In the genomic region with DNA sequence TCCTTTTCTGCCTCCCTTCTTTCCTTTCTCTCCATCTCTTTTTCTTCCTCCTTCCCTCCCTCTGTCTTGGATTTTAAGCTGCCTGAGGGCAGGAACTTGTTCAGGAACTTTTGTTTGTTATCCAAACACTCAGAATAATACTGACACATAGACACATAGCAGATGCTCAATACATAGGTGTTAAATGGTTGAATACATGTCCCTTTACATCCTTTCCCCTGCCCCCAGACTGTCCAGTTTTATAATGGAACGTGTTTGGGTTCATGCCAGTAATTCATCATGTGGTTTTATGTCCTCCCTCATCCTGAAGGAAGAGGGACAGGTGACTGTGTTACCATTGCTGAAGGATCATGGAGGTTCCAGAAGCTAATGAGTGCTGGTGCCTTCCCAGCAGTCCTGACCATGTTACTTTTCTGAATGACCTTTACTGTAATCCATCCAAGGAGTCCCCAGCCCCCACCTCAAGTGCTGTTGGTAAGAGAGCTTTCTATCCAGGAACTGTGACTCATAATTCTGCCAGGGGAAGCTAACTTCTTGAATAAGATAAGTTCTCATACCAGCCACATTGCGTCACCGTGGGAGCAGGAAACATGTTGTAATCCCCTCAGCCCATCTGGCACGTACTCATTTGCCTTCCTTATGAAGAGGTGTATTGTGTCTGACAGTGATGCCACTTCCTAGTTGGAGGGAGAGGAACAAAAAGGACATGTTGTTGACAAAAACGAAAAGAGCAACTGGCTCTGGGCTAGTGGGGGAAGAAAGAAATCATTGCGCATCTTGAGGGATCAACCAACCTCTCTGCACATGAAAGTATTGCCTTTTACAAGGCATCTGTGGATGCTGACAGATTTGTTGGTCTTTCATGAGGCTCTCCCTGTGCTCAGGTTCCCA, we compare ENCODE assay signal across 1 cellular context.
TF ChIP-seq lines count a peak whose summit lies in the region.

No MANE protein-coding gene starts in this region.

TF ChIP-seq in HepG2, 621 proteins besides CTCF, POLR2A, EP300 and RAD21 (continued from another document and continues in another):
- TF ChIP-seq HNRNPH1 (optimal IDR thresholded peaks at IDR 0.05; ENCODE audit: low read depth, low read length) = no peak
- TF ChIP-seq, protein P1, sequence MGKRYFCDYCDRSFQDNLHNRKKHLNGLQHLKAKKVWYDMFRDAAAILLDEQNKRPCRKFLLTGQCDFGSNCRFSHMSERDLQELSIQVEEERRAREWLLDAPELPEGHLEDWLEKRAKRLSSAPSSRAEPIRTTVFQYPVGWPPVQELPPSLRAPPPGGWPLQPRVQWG (CRISPR knock-in tag; IDR thresholded peaks at IDR 0.05; ENCODE audit: borderline replicate concordance, low read depth) = no peak
- TF ChIP-seq RAD51 (IDR thresholded peaks at IDR 0.05; ENCODE audit: borderline replicate concordance) = no peak
- no peak for TF ChIP-seq MYNN (CRISPR knock-in tag; IDR thresholded peaks at IDR 0.05; ENCODE audit: low read depth)
- no peak for TF ChIP-seq ZBTB42 (CRISPR knock-in tag; IDR thresholded peaks at IDR 0.05)
- TF ChIP-seq NFATC3 (CRISPR knock-in tag; IDR thresholded peaks at IDR 0.05) = no peak
- TF ChIP-seq, protein P2, sequence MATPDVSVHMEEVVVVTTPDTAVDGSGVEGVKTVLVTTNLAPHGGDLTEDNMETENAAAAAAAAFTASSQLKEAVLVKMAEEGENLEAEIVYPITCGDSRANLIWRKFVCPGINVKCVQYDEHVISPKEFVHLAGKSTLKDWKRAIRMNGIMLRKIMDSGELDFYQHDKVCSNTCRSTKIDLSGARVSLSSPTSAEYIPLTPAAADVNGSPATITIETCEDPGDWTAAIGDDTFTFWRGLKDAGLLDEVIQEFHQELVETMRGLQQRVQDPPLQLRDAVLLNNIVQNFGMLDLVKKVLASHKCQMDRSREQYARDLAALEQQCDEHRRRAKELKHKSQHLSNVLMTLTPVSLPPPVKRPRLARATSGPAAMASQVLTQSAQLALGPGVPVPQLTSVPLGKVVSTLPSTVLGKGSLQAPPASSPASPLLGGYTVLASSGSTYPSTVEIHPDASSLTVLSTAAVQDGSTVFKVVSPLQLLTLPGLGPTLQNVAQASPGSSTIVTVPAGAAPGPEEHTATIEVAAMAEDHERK (CRISPR knock-in tag; IDR thresholded peaks at IDR 0.05; ENCODE audit: low read depth) = no peak
- TF ChIP-seq, protein P3, sequence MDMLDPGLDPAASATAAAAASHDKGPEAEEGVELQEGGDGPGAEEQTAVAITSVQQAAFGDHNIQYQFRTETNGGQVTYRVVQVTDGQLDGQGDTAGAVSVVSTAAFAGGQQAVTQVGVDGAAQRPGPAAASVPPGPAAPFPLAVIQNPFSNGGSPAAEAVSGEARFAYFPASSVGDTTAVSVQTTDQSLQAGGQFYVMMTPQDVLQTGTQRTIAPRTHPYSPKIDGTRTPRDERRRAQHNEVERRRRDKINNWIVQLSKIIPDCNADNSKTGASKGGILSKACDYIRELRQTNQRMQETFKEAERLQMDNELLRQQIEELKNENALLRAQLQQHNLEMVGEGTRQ (IDR thresholded peaks at IDR 0.05; ENCODE audit: low read depth, low read length) = no peak
- TF ChIP-seq, protein P3 (CRISPR knock-in tag; IDR thresholded peaks at IDR 0.05; ENCODE audit: borderline replicate concordance) = no peak
- TF ChIP-seq PHB2 (IDR thresholded peaks at IDR 0.05; ENCODE audit: partially characterized antibody) = no peak
- TF ChIP-seq, protein P4, sequence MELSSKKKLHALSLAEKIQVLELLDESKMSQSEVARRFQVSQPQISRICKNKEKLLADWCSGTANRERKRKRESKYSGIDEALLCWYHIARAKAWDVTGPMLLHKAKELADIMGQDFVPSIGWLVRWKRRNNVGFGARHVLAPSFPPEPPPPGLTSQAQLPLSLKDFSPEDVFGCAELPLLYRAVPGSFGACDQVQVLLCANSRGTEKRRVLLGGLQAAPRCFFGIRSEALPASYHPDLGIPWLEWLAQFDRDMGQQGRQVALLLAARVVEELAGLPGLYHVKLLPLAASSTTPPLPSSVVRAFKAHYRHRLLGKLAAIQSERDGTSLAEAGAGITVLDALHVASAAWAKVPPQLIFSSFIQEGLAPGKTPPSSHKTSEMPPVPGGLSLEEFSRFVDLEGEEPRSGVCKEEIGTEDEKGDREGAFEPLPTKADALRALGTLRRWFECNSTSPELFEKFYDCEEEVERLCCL (CRISPR knock-in tag; IDR thresholded peaks at IDR 0.05; ENCODE audit: borderline replicate concordance) = no peak
- no peak for TF ChIP-seq ZNF7 (CRISPR knock-in tag; IDR thresholded peaks at IDR 0.05)
- TF ChIP-seq KAT7 (CRISPR knock-in tag; IDR thresholded peaks at IDR 0.05; ENCODE audit: borderline replicate concordance) = 0 out of 2 replicates have a peak, but pooled peaks have one; percentile 54
- TF ChIP-seq, protein P5, sequence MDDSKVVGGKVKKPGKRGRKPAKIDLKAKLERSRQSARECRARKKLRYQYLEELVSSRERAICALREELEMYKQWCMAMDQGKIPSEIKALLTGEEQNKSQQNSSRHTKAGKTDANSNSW (CRISPR knock-in tag; IDR thresholded peaks at IDR 0.05; ENCODE audit: borderline replicate concordance) = no peak
- peak; percentile 97 for TF ChIP-seq HDAC2 (CRISPR knock-in tag; IDR thresholded peaks at IDR 0.05)
- TF ChIP-seq CENPX (CRISPR knock-in tag; IDR thresholded peaks at IDR 0.05) = no peak
- TF ChIP-seq, protein P6, sequence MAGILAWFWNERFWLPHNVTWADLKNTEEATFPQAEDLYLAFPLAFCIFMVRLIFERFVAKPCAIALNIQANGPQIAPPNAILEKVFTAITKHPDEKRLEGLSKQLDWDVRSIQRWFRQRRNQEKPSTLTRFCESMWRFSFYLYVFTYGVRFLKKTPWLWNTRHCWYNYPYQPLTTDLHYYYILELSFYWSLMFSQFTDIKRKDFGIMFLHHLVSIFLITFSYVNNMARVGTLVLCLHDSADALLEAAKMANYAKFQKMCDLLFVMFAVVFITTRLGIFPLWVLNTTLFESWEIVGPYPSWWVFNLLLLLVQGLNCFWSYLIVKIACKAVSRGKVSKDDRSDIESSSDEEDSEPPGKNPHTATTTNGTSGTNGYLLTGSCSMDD (CRISPR knock-in tag; IDR thresholded peaks at IDR 0.05) = no peak
- no peak; the same call in 1 of the 2 replicates for TF ChIP-seq MEIS2 (CRISPR knock-in tag; IDR thresholded peaks at IDR 0.05)
- TF ChIP-seq ZNF558 (CRISPR knock-in tag; IDR thresholded peaks at IDR 0.05; ENCODE audit: borderline replicate concordance) = no peak
- TF ChIP-seq SYNCRIP (IDR thresholded peaks at IDR 0.05; ENCODE audit: insufficient read depth, low read depth, low read length) = no peak
- TF ChIP-seq, protein P7, sequence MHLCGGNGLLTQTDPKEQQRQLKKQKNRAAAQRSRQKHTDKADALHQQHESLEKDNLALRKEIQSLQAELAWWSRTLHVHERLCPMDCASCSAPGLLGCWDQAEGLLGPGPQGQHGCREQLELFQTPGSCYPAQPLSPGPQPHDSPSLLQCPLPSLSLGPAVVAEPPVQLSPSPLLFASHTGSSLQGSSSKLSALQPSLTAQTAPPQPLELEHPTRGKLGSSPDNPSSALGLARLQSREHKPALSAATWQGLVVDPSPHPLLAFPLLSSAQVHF (CRISPR knock-in tag; IDR thresholded peaks at IDR 0.05) = peak; percentile 13; the same call in 1 of the 2 replicates
- TF ChIP-seq PITX1 (CRISPR knock-in tag; IDR thresholded peaks at IDR 0.05) = peak; percentile 80
- TF ChIP-seq RFX5 (IDR thresholded peaks at IDR 0.05; ENCODE audit: low read depth, low read length) = no peak
- no peak for TF ChIP-seq MAZ (IDR thresholded peaks at IDR 0.05; ENCODE audit: borderline replicate concordance, low read depth, low read length)
- TF ChIP-seq MAZ (CRISPR knock-in tag; IDR thresholded peaks at IDR 0.05; ENCODE audit: low read depth) = no peak
- TF ChIP-seq SATB2 (CRISPR knock-in tag; IDR thresholded peaks at IDR 0.05) = no peak
- no peak for TF ChIP-seq NR1H2 (CRISPR knock-in tag; IDR thresholded peaks at IDR 0.05; ENCODE audit: borderline replicate concordance, low read depth)
- no peak for TF ChIP-seq ZNF326 (CRISPR knock-in tag; IDR thresholded peaks at IDR 0.05; ENCODE audit: borderline replicate concordance)
- no peak for TF ChIP-seq ZNF224 (CRISPR knock-in tag; IDR thresholded peaks at IDR 0.05)
- no peak for TF ChIP-seq ZSCAN31 (CRISPR knock-in tag; IDR thresholded peaks at IDR 0.05; ENCODE audit: low read depth)
- TF ChIP-seq, protein P8, sequence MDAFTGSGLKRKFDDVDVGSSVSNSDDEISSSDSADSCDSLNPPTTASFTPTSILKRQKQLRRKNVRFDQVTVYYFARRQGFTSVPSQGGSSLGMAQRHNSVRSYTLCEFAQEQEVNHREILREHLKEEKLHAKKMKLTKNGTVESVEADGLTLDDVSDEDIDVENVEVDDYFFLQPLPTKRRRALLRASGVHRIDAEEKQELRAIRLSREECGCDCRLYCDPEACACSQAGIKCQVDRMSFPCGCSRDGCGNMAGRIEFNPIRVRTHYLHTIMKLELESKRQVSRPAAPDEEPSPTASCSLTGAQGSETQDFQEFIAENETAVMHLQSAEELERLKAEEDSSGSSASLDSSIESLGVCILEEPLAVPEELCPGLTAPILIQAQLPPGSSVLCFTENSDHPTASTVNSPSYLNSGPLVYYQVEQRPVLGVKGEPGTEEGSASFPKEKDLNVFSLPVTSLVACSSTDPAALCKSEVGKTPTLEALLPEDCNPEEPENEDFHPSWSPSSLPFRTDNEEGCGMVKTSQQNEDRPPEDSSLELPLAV (CRISPR knock-in tag; conservative IDR thresholded peaks at IDR 0.05; ENCODE audit: low read depth) = no peak
- no peak for TF ChIP-seq ONECUT2 (CRISPR knock-in tag; IDR thresholded peaks at IDR 0.05)
- TF ChIP-seq ZFAT (CRISPR knock-in tag; conservative IDR thresholded peaks at IDR 0.05) = no peak
- no peak for TF ChIP-seq GABPA (IDR thresholded peaks at IDR 0.05; ENCODE audit: low read depth, low read length)
- peak; percentile 67 for TF ChIP-seq GABPA (CRISPR knock-in tag; IDR thresholded peaks at IDR 0.05; ENCODE audit: low read depth)
- TF ChIP-seq POGZ (CRISPR knock-in tag; IDR thresholded peaks at IDR 0.05) = peak; percentile 99
- no peak for TF ChIP-seq ARID2 (CRISPR knock-in tag; IDR thresholded peaks at IDR 0.05; ENCODE audit: borderline replicate concordance)
- no peak; a peak in 1 of 4 replicates for TF ChIP-seq NR2F1 (CRISPR knock-in tag; IDR thresholded peaks at IDR 0.05)
- TF ChIP-seq BRCA1 (CRISPR knock-in tag; IDR thresholded peaks at IDR 0.05) = no peak
- TF ChIP-seq ZNF431 (CRISPR knock-in tag; IDR thresholded peaks at IDR 0.05; ENCODE audit: borderline replicate concordance, low read depth) = no peak; the same call in 1 of the 2 replicates
- TF ChIP-seq, protein P9, sequence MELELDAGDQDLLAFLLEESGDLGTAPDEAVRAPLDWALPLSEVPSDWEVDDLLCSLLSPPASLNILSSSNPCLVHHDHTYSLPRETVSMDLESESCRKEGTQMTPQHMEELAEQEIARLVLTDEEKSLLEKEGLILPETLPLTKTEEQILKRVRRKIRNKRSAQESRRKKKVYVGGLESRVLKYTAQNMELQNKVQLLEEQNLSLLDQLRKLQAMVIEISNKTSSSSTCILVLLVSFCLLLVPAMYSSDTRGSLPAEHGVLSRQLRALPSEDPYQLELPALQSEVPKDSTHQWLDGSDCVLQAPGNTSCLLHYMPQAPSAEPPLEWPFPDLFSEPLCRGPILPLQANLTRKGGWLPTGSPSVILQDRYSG (CRISPR knock-in tag; IDR thresholded peaks at IDR 0.05) = no peak
- TF ChIP-seq ZBTB3 (CRISPR knock-in tag; IDR thresholded peaks at IDR 0.05; ENCODE audit: borderline replicate concordance, low read depth) = peak; percentile 53; the same call in 1 of the 2 replicates
- no peak for TF ChIP-seq ZNF564 (CRISPR knock-in tag; IDR thresholded peaks at IDR 0.05)
- peak; percentile 40 for TF ChIP-seq ASH2L (IDR thresholded peaks at IDR 0.05; ENCODE audit: insufficient read length, low read depth, low read length)
- TF ChIP-seq, protein P10, sequence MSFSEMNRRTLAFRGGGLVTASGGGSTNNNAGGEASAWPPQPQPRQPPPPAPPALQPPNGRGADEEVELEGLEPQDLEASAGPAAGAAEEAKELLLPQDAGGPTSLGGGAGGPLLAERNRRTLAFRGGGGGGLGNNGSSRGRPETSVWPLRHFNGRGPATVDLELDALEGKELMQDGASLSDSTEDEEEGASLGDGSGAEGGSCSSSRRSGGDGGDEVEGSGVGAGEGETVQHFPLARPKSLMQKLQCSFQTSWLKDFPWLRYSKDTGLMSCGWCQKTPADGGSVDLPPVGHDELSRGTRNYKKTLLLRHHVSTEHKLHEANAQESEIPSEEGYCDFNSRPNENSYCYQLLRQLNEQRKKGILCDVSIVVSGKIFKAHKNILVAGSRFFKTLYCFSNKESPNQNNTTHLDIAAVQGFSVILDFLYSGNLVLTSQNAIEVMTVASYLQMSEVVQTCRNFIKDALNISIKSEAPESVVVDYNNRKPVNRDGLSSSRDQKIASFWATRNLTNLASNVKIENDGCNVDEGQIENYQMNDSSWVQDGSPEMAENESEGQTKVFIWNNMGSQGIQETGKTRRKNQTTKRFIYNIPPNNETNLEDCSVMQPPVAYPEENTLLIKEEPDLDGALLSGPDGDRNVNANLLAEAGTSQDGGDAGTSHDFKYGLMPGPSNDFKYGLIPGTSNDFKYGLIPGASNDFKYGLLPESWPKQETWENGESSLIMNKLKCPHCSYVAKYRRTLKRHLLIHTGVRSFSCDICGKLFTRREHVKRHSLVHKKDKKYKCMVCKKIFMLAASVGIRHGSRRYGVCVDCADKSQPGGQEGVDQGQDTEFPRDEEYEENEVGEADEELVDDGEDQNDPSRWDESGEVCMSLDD (CRISPR knock-in tag; IDR thresholded peaks at IDR 0.05; ENCODE audit: borderline replicate concordance) = no peak
- TF ChIP-seq ZFP62 (CRISPR knock-in tag; IDR thresholded peaks at IDR 0.05) = no peak
- no peak for TF ChIP-seq ZNF552 (CRISPR knock-in tag; IDR thresholded peaks at IDR 0.05; ENCODE audit: borderline replicate concordance)
- TF ChIP-seq ZSCAN25 (CRISPR knock-in tag; IDR thresholded peaks at IDR 0.05) = 0 out of 2 replicates have a peak, but pooled peaks have one; percentile 18
- peak; percentile 76 for TF ChIP-seq ZNF350 (CRISPR knock-in tag; IDR thresholded peaks at IDR 0.05; ENCODE audit: borderline replicate concordance, low read depth)
- no peak for TF ChIP-seq TEAD2 (CRISPR knock-in tag; IDR thresholded peaks at IDR 0.05)
- no peak for TF ChIP-seq ZSCAN12 (CRISPR knock-in tag; IDR thresholded peaks at IDR 0.05)
- TF ChIP-seq NFIC (IDR thresholded peaks at IDR 0.05; ENCODE audit: low read length) = peak; percentile 86
- TF ChIP-seq AKAP8 (CRISPR knock-in tag; IDR thresholded peaks at IDR 0.05) = no peak
- TF ChIP-seq ZNF136 (CRISPR knock-in tag; IDR thresholded peaks at IDR 0.05; ENCODE audit: low read depth) = no peak
- no peak for TF ChIP-seq FOXC1 (CRISPR knock-in tag; IDR thresholded peaks at IDR 0.05; ENCODE audit: borderline replicate concordance)
- no peak for TF ChIP-seq PRPF4 (IDR thresholded peaks at IDR 0.05; ENCODE audit: low read depth, low read length, poor library complexity, severe bottlenecking)
- TF ChIP-seq ZNF839 (CRISPR knock-in tag; IDR thresholded peaks at IDR 0.05; ENCODE audit: borderline replicate concordance) = no peak
